In genomic region chr3:8882617-8883016, GRCh38 we compare ENCODE assay signal across 1 cellular context.
TF ChIP-seq lines count a peak whose summit lies in the region.

No MANE protein-coding gene starts in this region.

TF ChIP-seq in IMR-90, 13 proteins besides CTCF, POLR2A, EP300 and RAD21 (continued from another document):
- TF ChIP-seq USF2 (IDR thresholded peaks at IDR 0.05; ENCODE audit: low read depth, low read length) (no peak), RCOR1 (IDR thresholded peaks at IDR 0.05; ENCODE audit: insufficient replicate concordance, low read length) (no peak), MAZ (IDR thresholded peaks at IDR 0.05; ENCODE audit: borderline replicate concordance, low read depth, low read length) (no peak), SMC3 (IDR thresholded peaks at IDR 0.05; ENCODE audit: low read depth, low read length) (no peak), CEBPB (IDR thresholded peaks at IDR 0.05; ENCODE audit: low read depth, low read length) (no peak)
